In the genomic region with DNA sequence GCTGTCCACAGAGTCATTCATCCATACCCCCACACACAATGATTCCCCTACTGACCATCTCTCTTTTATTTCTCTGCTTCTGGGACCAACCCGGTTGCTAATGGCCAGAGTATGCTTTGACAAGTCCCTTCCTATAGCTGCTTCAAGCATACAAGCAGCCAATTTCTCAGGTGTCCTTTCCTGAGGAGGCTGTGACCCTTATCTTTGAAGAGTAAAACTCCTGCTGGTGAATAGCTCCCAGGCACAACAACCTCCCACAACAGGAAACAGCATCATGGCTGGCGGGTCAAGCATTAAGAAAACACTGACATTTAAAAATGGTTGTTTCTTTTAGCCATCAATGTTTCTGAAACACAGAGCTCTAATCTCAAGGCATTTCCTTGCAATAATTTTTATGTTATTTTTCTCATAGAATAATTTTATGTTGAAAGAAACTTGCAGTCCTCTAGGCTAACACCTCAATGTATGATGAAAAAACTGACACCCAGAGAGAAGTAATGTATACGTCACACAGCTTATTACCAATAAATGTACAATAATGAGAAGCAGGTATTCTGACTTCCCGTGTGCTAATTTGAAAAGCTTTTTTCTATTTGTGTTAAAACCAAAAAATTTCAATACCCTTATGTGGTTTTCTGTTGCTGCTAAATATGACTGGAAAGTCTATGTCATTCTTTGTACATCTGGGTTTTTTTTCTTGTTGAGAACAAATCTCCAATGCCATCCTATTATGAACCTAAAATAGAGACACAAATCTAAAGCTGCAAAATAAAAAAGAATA, we compare ENCODE assay signal across 13 cellular contexts. TPM values are rescaled to one million over a fixed set of nuclear protein-coding genes. Genes with fewer than 3 reads are reported as not detected.
DNase-seq lines count a peak whose midpoint lies in the region; ATAC-seq, FAIRE-seq and TF ChIP-seq lines count a peak whose summit lies in the region.
"Had no signal": no experiment of that assay in that cellular context is flagged by ENCODE, and none has a peak within 500 bp of the region (broad histone marks: within the 10 kb centered on the region; RNA-seq: fewer than 3 reads in every experiment).

No MANE protein-coding gene starts in this region.

- no peak for TF ChIP-seq EP300 in tibial nerve (IDR thresholded peaks at IDR 0.05)

- no peak for TF ChIP-seq POLR2A in tibial nerve (IDR thresholded peaks at IDR 0.05)

- H3K4me1 Mint-ChIP-seq in activated T-helper 17 cell treated with anti-CD3 and anti-CD28 coated beads, Interleukin-2, amount 50 U/mL, for 72 hours = no peaks in the 10 kb centered on the region

- no peak for FAIRE-seq in pancreas (lab: Jason Lieb, UNC)

- WGBS in tibial nerve, 2 donors = 74 to 78% methylated on average over 4 of the region's 4 CpGs
- WGBS in pancreas, 2 donors = 70 to 79% methylated on average over 4 of the region's 4 CpGs

- H3K4me1 ChIP-seq in tibial nerve = no peaks in the 10 kb centered on the region
- no peaks in the 10 kb centered on the region for H3K4me1 ChIP-seq in pancreas
- H3K4me1 ChIP-seq: spleen had no signal

- peak overlapping the region; percentile 7 for H3K27ac Mint-ChIP-seq in activated T-helper 17 cell treated with anti-CD3 and anti-CD28 coated beads, Interleukin-2, amount 50 U/mL, for 72 hours
- H3K27ac Mint-ChIP-seq: CD4-positive, CD25-positive, alpha-beta regulatory T cell had no signal

- H3K36me3 Mint-ChIP-seq in activated T-helper 17 cell treated with anti-CD3 and anti-CD28 coated beads, Interleukin-2, amount 50 U/mL, for 72 hours (ENCODE audit: low read depth) = peaks cover 4% of the 10 kb centered on the region
- H3K36me3 Mint-ChIP-seq: CD4-positive, CD25-positive, alpha-beta regulatory T cell; natural killer cell treated with Interleukin-12 subunit alpha and Interleukin-12 subunit beta and Interleukin-15 and Interleukin-18, amount 100 ng/mL, for 72 hours had no signal

- DNase-seq in left ventricle myocardium superior = no peak
- DNase-seq in tibial nerve (ENCODE audit: low spot score in 2 of 2) = no peak
- no peak for DNase-seq in SKM-1 (lab: John Stamatoyannopoulos, UW; ENCODE audit: unreplicated experiment)
- no peak for DNase-seq in pancreas
- DNase-seq: CD4-positive, CD25-positive, alpha-beta regulatory T cell; GM23248; NCI-H1694 treated with DMSO at 0.1 percent for 48 hours; spleen had no signal

- H3K27ac ChIP-seq in tibial nerve (no peak overlapping the region), pancreas (no peak overlapping the region)
- H3K27ac ChIP-seq: GM23248, spleen had no signal

- ATAC-seq in GM18517 (IDR thresholded peaks at IDR 0.05; ENCODE audit: unreplicated experiment) (peak; percentile 68), GM19468 (IDR thresholded peaks at IDR 0.05; ENCODE audit: extremely low read depth, unreplicated experiment) (peak; percentile 14), HG02981 (IDR thresholded peaks at IDR 0.05; ENCODE audit: unreplicated experiment) (peak; percentile 36), left ventricle myocardium superior (no peak), pancreas (no peak)
- peak; percentile 69 for ATAC-seq in activated T-helper 17 cell treated with anti-CD3 and anti-CD28 coated beads, Interleukin-2, amount 50 U/mL, for 72 hours (replicated peaks)

- H3K4me3 ChIP-seq in tibial nerve = no peak overlapping the region
- H3K4me3 ChIP-seq in pancreas = no peak overlapping the region
- H3K4me3 ChIP-seq: GM23248, spleen had no signal

- TF ChIP-seq CTCF in tibial nerve (IDR thresholded peaks at IDR 0.05) = no peak
- TF ChIP-seq CTCF in pancreas (IDR thresholded peaks at IDR 0.05) = no peak

- H3K4me3 Mint-ChIP-seq in activated T-helper 17 cell treated with anti-CD3 and anti-CD28 coated beads, Interleukin-2, amount 50 U/mL, for 72 hours = no peak overlapping the region
- H3K4me3 Mint-ChIP-seq: CD4-positive, CD25-positive, alpha-beta regulatory T cell; natural killer cell treated with Interleukin-12 subunit alpha and Interleukin-12 subunit beta and Interleukin-15 and Interleukin-18, amount 100 ng/mL, for 72 hours had no signal

- H3K27me3 ChIP-seq in tibial nerve = no peaks in the 10 kb centered on the region
- H3K27me3 ChIP-seq in pancreas = no peaks in the 10 kb centered on the region

- intact Hi-C loops in left ventricle myocardium superior (cut with micrococcal nuclease) = no loop called here
- intact Hi-C loops in pancreas (cut with DNase I) = no loop called here

- no peaks in the 10 kb centered on the region for H3K9me3 ChIP-seq in tibial nerve
- no peaks in the 10 kb centered on the region for H3K9me3 ChIP-seq in pancreas
- H3K9me3 ChIP-seq: spleen had no signal

- H3K9me3 Mint-ChIP-seq in activated T-helper 17 cell treated with anti-CD3 and anti-CD28 coated beads, Interleukin-2, amount 50 U/mL, for 72 hours = no peaks in the 10 kb centered on the region
- H3K9me3 Mint-ChIP-seq: CD4-positive, CD25-positive, alpha-beta regulatory T cell; natural killer cell treated with Interleukin-12 subunit alpha and Interleukin-12 subunit beta and Interleukin-15 and Interleukin-18, amount 100 ng/mL, for 72 hours had no signal

- no peaks in the 10 kb centered on the region for H3K27me3 Mint-ChIP-seq in activated T-helper 17 cell treated with anti-CD3 and anti-CD28 coated beads, Interleukin-2, amount 50 U/mL, for 72 hours

- H3K36me3 ChIP-seq in tibial nerve (no peaks in the 10 kb centered on the region), pancreas (no peaks in the 10 kb centered on the region)
- H3K36me3 ChIP-seq: spleen had no signal

RNA-seq across cellular contexts. Expression of gene PAM, which starts 7.5 kb away (rescaled TPM):
- total RNA-seq in activated T-helper 17 cell treated with anti-CD3 and anti-CD28 coated beads, Interleukin-2, amount 50 U/mL, for 72 hours = 100 to 1,000 TPM in 1 of 2 donors, 10 to 100 TPM in 1; 66.5 to 153 TPM
- total RNA-seq in left ventricle myocardium superior (1,055 TPM), tibial nerve (100 to 1,000 TPM; 132 to 224 (median 184) TPM), pancreas (100 to 1,000 TPM in 2 of 6 donors, 10 to 100 TPM in 4; 47.0 to 193 (median 75.3) TPM)
- 100 to 1,000 TPM in 1 of 2 donors, 10 to 100 TPM in 1; 93.3 to 242 TPM for polyA plus RNA-seq in pancreas

Comparison
In these comparisons a context has a peak if more than half of its experiments do, and no peak if none do; other contexts are left out.
1. ATAC-seq: peak in GM18517 (single experiment), GM19468 (single experiment), HG02981 (single experiment) and activated T-helper 17 cell treated with anti-CD3 and anti-CD28 coated beads, Interleukin-2, amount 50 U/mL, for 72 hours (single experiment); none in left ventricle myocardium superior (single experiment) and pancreas (0 of 4).